Comparison of ENCODE assay signal across 8 cellular contexts in the genomic region with DNA sequence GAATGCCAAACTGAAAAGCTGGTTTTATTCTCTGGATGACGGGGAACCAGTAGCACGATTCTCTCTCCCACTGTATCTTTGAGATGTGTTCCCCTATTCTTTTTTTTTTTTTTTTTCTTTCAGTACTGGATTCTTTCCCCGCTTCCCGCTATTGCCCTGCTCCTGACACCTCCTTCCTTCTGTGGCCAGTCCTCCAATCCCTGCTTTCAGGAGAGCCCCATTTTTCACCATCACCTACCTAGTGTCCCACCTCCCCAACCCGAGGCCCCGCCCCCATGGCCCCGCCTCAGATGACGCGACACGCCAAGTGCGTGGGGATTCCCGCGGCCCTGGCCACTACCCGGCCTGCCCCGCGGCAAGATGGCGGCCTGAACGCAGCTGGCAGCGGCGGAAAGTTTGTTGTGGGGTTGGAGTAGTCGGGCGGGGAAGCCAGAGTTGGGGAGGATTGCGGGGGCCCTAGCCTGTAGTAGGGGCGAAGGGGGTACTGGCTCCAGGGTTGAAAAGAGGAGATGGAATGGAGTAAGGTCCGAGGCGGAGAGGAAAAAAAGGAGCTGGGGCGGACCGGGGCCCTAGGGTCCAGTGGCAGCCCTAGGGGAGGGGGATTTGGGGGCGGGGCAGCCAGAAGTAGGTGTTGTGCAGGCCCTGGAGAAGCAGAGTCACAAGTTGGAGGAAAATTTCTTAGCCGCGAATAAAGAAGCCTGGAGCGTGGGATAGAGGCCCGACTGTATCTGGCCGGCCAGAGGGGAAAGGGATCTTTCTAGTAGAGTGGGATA. TPM values are rescaled to one million over a fixed set of nuclear protein-coding genes. Genes with fewer than 3 reads are reported as not detected.
DNase-seq lines count a peak whose midpoint lies in the region; ATAC-seq and TF ChIP-seq lines count a peak whose summit lies in the region.

A gene with protein sequence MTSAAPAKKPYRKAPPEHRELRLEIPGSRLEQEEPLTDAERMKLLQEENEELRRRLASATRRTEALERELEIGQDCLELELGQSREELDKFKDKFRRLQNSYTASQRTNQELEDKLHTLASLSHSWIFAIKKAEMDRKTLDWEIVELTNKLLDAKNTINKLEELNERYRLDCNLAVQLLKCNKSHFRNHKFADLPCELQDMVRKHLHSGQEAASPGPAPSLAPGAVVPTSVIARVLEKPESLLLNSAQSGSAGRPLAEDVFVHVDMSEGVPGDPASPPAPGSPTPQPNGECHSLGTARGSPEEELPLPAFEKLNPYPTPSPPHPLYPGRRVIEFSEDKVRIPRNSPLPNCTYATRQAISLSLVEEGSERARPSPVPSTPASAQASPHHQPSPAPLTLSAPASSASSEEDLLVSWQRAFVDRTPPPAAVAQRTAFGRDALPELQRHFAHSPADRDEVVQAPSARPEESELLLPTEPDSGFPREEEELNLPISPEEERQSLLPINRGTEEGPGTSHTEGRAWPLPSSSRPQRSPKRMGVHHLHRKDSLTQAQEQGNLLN (plus strand): TSS at position 336 of the 773 bp plus-strand sequence. CDS start 21,432 bp downstream, outside the sequence.

- DNase-seq in DMS153 treated with DMSO at 0.1 percent for 48 hours (lab: John Stamatoyannopoulos, UW; ENCODE audit: unreplicated experiment) (peak; percentile 75), LoVo (ENCODE audit: low spot score) (peak; percentile 88), fibroblast of the aortic adventitia (ENCODE audit: low read depth) (peak; percentile 72)
- DNase-seq in activated effector memory CD4-positive, alpha-beta T cell treated with Interleukin-2 at 50 U/mL for 16 hours, result peak; percentile 93
- DNase-seq in stimulated activated naive CD8-positive, alpha-beta T cell treated with anti-CD3 and anti-CD28 coated beads, Interleukin-15, Interleukin-2, amounts not matched to agents 100 U/mL and 50 U/mL, for 24 hours, result peak; percentile 100

- peaks cover 3% of the 10 kb centered on the region for H3K36me3 Mint-ChIP-seq in nephron (ENCODE audit: low read depth)

- TF ChIP-seq CTCF in fibroblast of the aortic adventitia (IDR thresholded peaks at IDR 0.05; ENCODE audit: insufficient read depth, low read length) (no peak), nephron (IDR thresholded peaks at IDR 0.05; ENCODE audit: unreplicated experiment in 3 of 3) (no peak)

- peak within 1 kb of the TSS; percentile 86 to 99 (median 90) for H3K4me3 Mint-ChIP-seq in nephron

- peaks cover 49% of the 10 kb centered on the region for H3K4me1 Mint-ChIP-seq in nephron

- TF ChIP-seq POLR2A in Raji (IDR thresholded peaks at IDR 0.05; ENCODE audit: insufficient read depth, low read depth, low read length), result peak; percentile 76

- H3K27me3 Mint-ChIP-seq in nephron (ENCODE audit: low read depth), result peaks cover 6% of the 10 kb centered on the region

- peak within 1 kb of the TSS; percentile 85 for H3K4me3 ChIP-seq in fibroblast of the aortic adventitia (ENCODE audit: low read depth, low read length)

- ATAC-seq in GM21723 (IDR thresholded peaks at IDR 0.05; ENCODE audit: unreplicated experiment), result peak; percentile 97
- ATAC-seq in stimulated activated naive CD8-positive, alpha-beta T cell treated with anti-CD3 and anti-CD28 coated beads, Interleukin-15, Interleukin-2, amounts not matched to agents 100 U/mL and 50 U/mL, for 24 hours, result peak; percentile 100

- H3K9me3 Mint-ChIP-seq in nephron, result no peaks in the 10 kb centered on the region

- H3K27ac Mint-ChIP-seq in nephron, result peak within 1 kb of the TSS; percentile 89 to 94 (median 90)

RNA-seq across cellular contexts. Expression of the gene that starts here (rescaled TPM):
- total RNA-seq in fibroblast of the aortic adventitia (ENCODE audit: low replicate concordance), result 14.2 and 24.4 TPM in 2 replicates

Comparison
In these comparisons a context has a peak if more than half of its experiments do, and no peak if none do; other contexts are left out.
1. Peak in every context shown above with its lines: DNase-seq, ATAC-seq and H3K4me3 ChIP-seq.